32 cellular contexts compared by ENCODE assay signal in the genomic region with DNA sequence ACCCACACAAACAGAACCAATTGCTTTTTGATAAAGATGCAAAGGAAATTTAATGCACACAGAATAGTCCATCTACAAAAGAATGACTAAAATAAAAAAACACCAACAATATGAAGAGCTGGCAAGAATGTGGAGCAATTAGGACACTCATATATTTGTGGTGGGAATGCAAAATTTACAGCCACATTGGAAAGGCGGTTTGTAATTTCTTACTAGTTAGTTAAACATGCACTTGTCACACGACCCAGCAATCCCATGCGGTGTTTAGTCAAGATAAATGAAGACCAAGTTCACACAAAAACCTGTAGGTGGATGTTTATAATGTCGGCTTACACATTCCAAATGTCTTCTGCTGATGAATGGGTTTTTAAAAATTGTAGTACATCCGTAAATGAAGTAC. TPM values are rescaled to one million over a fixed set of nuclear protein-coding genes. Genes with fewer than 3 reads are reported as not detected.
"Had no signal": no experiment of that assay in that cellular context is flagged by ENCODE, and none has a peak within 500 bp of the region (broad histone marks: within the 10 kb centered on the region; RNA-seq: fewer than 3 reads in every experiment).

No MANE protein-coding gene starts in this region.

- H3K4me1 Mint-ChIP-seq: activated naive CD4-positive, alpha-beta T cell treated with anti-CD3 and anti-CD28 coated beads, Interleukin-2, amount 50 U/mL, for 24 hours had no signal

- H3K36me3 Mint-ChIP-seq: activated naive CD4-positive, alpha-beta T cell treated with anti-CD3 and anti-CD28 coated beads, Interleukin-2, amount 50 U/mL, for 24 hours had no signal

- H3K27ac Mint-ChIP-seq: activated CD8-positive, alpha-beta T cell treated with anti-CD3 and anti-CD28 coated beads, Interleukin-2, amount 10 ng/mL, durations not matched to agents 7 days and 5 days; activated naive CD4-positive, alpha-beta T cell treated with anti-CD3 and anti-CD28 coated beads, Interleukin-2, amount 50 U/mL, for 24 hours; activated T-helper 1 cell treated with anti-CD3 and anti-CD28 coated beads, Interleukin-12 subunit alpha, Interleukin-12 subunit beta, Interleukin-2, Interleukin-4 antibody, amounts not matched to agents 30 ng/mL and 10 ng/mL and 1 ng/mL, durations not matched to agents 14 hours and 24 hours and 36 hours had no signal

- H3K36me3 ChIP-seq: ascending aorta, MG63 had no signal

- ATAC-seq: activated CD4-positive, CD25-positive, alpha-beta regulatory T cell treated with anti-CD3 and anti-CD28 coated beads, Interleukin-2, amount 50 U/mL, for 24 hours; activated CD8-positive, alpha-beta T cell treated with anti-CD3 and anti-CD28 coated beads, Interleukin-2, amount 10 ng/mL, durations not matched to agents 7 days and 5 days; Panc1; Right ventricle myocardium inferior had no signal

- H3K9me3 ChIP-seq: ascending aorta, MG63 had no signal

- H3K27ac ChIP-seq: ascending aorta, SK-N-MC, WERI-Rb-1 had no signal

- DNase-seq: activated CD4-positive, alpha-beta T cell treated with anti-CD3 and anti-CD28 coated beads for 48 hours; activated CD4-positive, alpha-beta T cell treated with anti-CD3 and anti-CD28 coated beads, Interleukin-2, amount 50 U/mL, for 4 hours; activated CD8-positive, alpha-beta memory T cell treated with anti-CD3 and anti-CD28 coated beads, Interleukin-2, amount 50 U/mL, for 48 hours; activated CD8-positive, alpha-beta T cell treated with anti-CD3 and anti-CD28 coated beads, Interleukin-2, amount 10 ng/mL, durations not matched to agents 7 days and 5 days; activated effector memory CD4-positive, alpha-beta T cell treated with Interleukin-2 at 50 U/mL for 16 hours; activated naive CD4-positive, alpha-beta T cell; activated T-cell treated with anti-CD3 and anti-CD28 coated beads, Interleukin-2, amount 50 U/mL, for 1 hour; amniotic stem cell; MG63; MV-4-11; NCI-H1092 treated with DMSO at 0.1 percent for 48 hours; NCI-H1417 treated with DMSO at 0.1 percent for 48 hours; NCI-H1694; NCI-H2029; NCI-H2107; NCI-H2171 treated with DMSO at 0.1 percent for 48 hours; NCI-H226; NCI-H526; NCI-H774; NK-92 treated with Interleukin-12 subunit alpha and Interleukin-12 subunit beta, amount 100 ng/mL, for 24 hours; OCI-M1; RPMI8226; T-helper 1 cell; WERI-Rb-1 had no signal

- H3K9me3 Mint-ChIP-seq: activated naive CD4-positive, alpha-beta T cell treated with anti-CD3 and anti-CD28 coated beads, Interleukin-2, amount 50 U/mL, for 24 hours; activated T-helper 1 cell treated with anti-CD3 and anti-CD28 coated beads, Interleukin-12 subunit alpha, Interleukin-12 subunit beta, Interleukin-2, Interleukin-4 antibody, amounts not matched to agents 30 ng/mL and 10 ng/mL and 1 ng/mL, durations not matched to agents 14 hours and 24 hours and 36 hours had no signal

- H3K4me3 Mint-ChIP-seq: activated CD8-positive, alpha-beta T cell treated with anti-CD3 and anti-CD28 coated beads, Interleukin-2, amount 10 ng/mL, durations not matched to agents 7 days and 5 days; activated naive CD4-positive, alpha-beta T cell treated with anti-CD3 and anti-CD28 coated beads, Interleukin-2, amount 50 U/mL, for 24 hours; activated T-helper 1 cell treated with anti-CD3 and anti-CD28 coated beads, Interleukin-12 subunit alpha, Interleukin-12 subunit beta, Interleukin-2, Interleukin-4 antibody, amounts not matched to agents 30 ng/mL and 10 ng/mL and 1 ng/mL, durations not matched to agents 14 hours and 24 hours and 36 hours had no signal

- H3K4me3 ChIP-seq: ascending aorta, MG63, SK-N-MC had no signal

RNA-seq across cellular contexts. Expression of gene GRTP1, which starts 5.3 kb away (rescaled TPM):
- total RNA-seq: activated CD8-positive, alpha-beta T cell treated with anti-CD3 and anti-CD28 coated beads, Interleukin-2, amount 10 ng/mL, durations not matched to agents 7 days and 5 days; activated T-helper 1 cell treated with anti-CD3 and anti-CD28 coated beads, Interleukin-12 subunit alpha, Interleukin-12 subunit beta, Interleukin-2, Interleukin-4 antibody, amounts not matched to agents 30 ng/mL and 10 ng/mL and 1 ng/mL, durations not matched to agents 14 hours and 24 hours and 36 hours; T-helper 2 cell treated with Interferon-gamma antibody and Interleukin-4, amounts not matched to agents 100 ng/mL and 5 ng/mL, for 36 hours had no signal
